In genomic region chr9:7300484-7300883, GRCh38 we compare ENCODE assay signal across 1 cellular context.
TF ChIP-seq lines count a peak whose summit lies in the region.

No MANE protein-coding gene starts in this region.

TF ChIP-seq in GM12878, 131 proteins besides CTCF, POLR2A, EP300 and RAD21 (continued from another document):
- TF ChIP-seq, protein P1, sequence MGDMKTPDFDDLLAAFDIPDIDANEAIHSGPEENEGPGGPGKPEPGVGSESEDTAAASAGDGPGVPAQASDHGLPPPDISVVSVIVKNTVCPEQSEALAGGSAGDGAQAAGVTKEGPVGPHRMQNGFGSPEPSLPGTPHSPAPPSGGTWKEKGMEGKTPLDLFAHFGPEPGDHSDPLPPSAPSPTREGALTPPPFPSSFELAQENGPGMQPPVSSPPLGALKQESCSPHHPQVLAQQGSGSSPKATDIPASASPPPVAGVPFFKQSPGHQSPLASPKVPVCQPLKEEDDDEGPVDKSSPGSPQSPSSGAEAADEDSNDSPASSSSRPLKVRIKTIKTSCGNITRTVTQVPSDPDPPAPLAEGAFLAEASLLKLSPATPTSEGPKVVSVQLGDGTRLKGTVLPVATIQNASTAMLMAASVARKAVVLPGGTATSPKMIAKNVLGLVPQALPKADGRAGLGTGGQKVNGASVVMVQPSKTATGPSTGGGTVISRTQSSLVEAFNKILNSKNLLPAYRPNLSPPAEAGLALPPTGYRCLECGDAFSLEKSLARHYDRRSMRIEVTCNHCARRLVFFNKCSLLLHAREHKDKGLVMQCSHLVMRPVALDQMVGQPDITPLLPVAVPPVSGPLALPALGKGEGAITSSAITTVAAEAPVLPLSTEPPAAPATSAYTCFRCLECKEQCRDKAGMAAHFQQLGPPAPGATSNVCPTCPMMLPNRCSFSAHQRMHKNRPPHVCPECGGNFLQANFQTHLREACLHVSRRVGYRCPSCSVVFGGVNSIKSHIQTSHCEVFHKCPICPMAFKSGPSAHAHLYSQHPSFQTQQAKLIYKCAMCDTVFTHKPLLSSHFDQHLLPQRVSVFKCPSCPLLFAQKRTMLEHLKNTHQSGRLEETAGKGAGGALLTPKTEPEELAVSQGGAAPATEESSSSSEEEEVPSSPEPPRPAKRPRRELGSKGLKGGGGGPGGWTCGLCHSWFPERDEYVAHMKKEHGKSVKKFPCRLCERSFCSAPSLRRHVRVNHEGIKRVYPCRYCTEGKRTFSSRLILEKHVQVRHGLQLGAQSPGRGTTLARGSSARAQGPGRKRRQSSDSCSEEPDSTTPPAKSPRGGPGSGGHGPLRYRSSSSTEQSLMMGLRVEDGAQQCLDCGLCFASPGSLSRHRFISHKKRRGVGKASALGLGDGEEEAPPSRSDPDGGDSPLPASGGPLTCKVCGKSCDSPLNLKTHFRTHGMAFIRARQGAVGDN (IDR thresholded peaks at IDR 0.05) = no peak
- no peak for TF ChIP-seq SRF (IDR thresholded peaks at IDR 0.05; ENCODE audit: low read depth in 2 of 2, low read length in 2 of 2)
- no peak for TF ChIP-seq NFYA (IDR thresholded peaks at IDR 0.05; ENCODE audit: borderline replicate concordance, low read depth, low read length)
- TF ChIP-seq IKZF2 (IDR thresholded peaks at IDR 0.05) = 0 out of 4 replicates have a peak, but pooled peaks of 1 of the 2 experiments have one; percentile 27
- TF ChIP-seq MAX (IDR thresholded peaks at IDR 0.05; ENCODE audit: low read depth, low read length) = no peak
- peak; percentile 79; the same call in 1 of the 2 replicates for TF ChIP-seq NR2F1 (conservative IDR thresholded peaks at IDR 0.05)
- peak; percentile 71 for TF ChIP-seq JUNB (IDR thresholded peaks at IDR 0.05)
- peak; percentile 43 for TF ChIP-seq SKIL (IDR thresholded peaks at IDR 0.05; ENCODE audit: low read depth, poor library complexity, severe bottlenecking)
- no peak for TF ChIP-seq PML (IDR thresholded peaks at IDR 0.05; ENCODE audit: low read length)
- TF ChIP-seq KDM1A (IDR thresholded peaks at IDR 0.05; ENCODE audit: borderline replicate concordance) = no peak
- peak in 1 of 2 experiments; percentile 38; a peak in 1 of 4 replicates for TF ChIP-seq BHLHE40 (IDR thresholded peaks at IDR 0.05; ENCODE audit: borderline replicate concordance in 1 of 2, low read depth in 2 of 2, low read length in 1 of 2)
- peak; percentile 56; the same call in 1 of the 2 replicates for TF ChIP-seq ATF7 (IDR thresholded peaks at IDR 0.05; ENCODE audit: low read depth)
- TF ChIP-seq TAF1 (IDR thresholded peaks at IDR 0.05; ENCODE audit: borderline replicate concordance, low read depth, low read length) = no peak
- TF ChIP-seq, protein P2, sequence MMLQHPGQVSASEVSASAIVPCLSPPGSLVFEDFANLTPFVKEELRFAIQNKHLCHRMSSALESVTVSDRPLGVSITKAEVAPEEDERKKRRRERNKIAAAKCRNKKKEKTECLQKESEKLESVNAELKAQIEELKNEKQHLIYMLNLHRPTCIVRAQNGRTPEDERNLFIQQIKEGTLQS (IDR thresholded peaks at IDR 0.05; ENCODE audit: borderline replicate concordance, extremely low read depth, low read depth, low read length) = no peak
- TF ChIP-seq FOXM1 (IDR thresholded peaks at IDR 0.05; ENCODE audit: low read depth, low read length) = peak; percentile 35; the same call in 1 of the 2 replicates
